ENCODE assay signal across 1 cellular context in genomic region chr10:12981570-12981969, GRCh38.
TF ChIP-seq lines count a peak whose summit lies in the region.

No MANE protein-coding gene starts in this region.

TF ChIP-seq in HCT116, 20 proteins besides CTCF, POLR2A, EP300 and RAD21 (continued from another document):
- TF ChIP-seq ELF1 (IDR thresholded peaks at IDR 0.05; ENCODE audit: borderline replicate concordance, low read depth): no peak
- TF ChIP-seq FOSL1 (IDR thresholded peaks at IDR 0.05; ENCODE audit: low read depth): peak; percentile 98
- no peak for TF ChIP-seq ZFX (IDR thresholded peaks at IDR 0.05)
- peak; percentile 75 for TF ChIP-seq SIN3A (IDR thresholded peaks at IDR 0.05; ENCODE audit: low read depth)
- no peak for TF ChIP-seq YY1 (IDR thresholded peaks at IDR 0.05; ENCODE audit: extremely low read depth, insufficient replicate concordance, low read depth, low read length)
- TF ChIP-seq EGR1 (IDR thresholded peaks at IDR 0.05; ENCODE audit: low read depth): peak; percentile 56; the same call in 1 of the 2 replicates
